ENCODE assay signal across 2 cellular contexts in the genomic region with DNA sequence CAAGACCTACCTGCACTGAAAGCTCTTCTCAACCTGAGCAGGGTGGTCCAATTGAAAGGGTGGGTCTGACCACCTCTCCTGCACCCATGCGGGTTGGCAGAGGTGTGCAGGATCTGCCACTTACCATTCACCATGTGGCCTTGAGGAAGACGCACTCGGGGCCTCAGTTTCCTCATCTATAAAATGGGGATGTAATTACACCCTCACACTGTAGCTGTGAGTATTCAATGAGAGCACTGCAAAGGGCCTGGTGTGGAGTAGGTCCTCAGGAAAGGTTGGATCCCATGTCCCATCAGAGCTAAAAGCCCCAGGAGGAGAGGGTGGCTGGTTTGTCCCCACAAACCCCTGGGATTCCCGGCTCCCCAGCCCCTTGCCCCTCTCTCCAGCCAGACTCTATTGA.
TF ChIP-seq lines count a peak whose summit lies in the region.

No MANE protein-coding gene starts in this region.

TF ChIP-seq in SK-N-SH, 30 proteins besides CTCF, POLR2A, EP300 and RAD21 (continued from another document):
- no peak for TF ChIP-seq REST (IDR thresholded peaks at IDR 0.05; ENCODE audit: low read depth, low read length)
- no peak for TF ChIP-seq USF1 (IDR thresholded peaks at IDR 0.05; ENCODE audit: borderline replicate concordance, low read depth)
- TF ChIP-seq TCF12 (IDR thresholded peaks at IDR 0.05), result no peak

TF ChIP-seq in SK-N-SH treated with all-trans-retinoic acid at 6 μM for 48 hours, 23 proteins besides CTCF, POLR2A, EP300 and RAD21 (continued from another document):
- TF ChIP-seq TSHZ2 (CRISPR knock-in tag; IDR thresholded peaks at IDR 0.05), result no peak
- no peak for TF ChIP-seq PATZ1 (CRISPR knock-in tag; IDR thresholded peaks at IDR 0.05; ENCODE audit: borderline replicate concordance)
- TF ChIP-seq TCF4 (CRISPR knock-in tag; IDR thresholded peaks at IDR 0.05; ENCODE audit: borderline replicate concordance), result no peak
- no peak for TF ChIP-seq CSDC2 (CRISPR knock-in tag; IDR thresholded peaks at IDR 0.05)
- TF ChIP-seq OSR1 (CRISPR knock-in tag; IDR thresholded peaks at IDR 0.05), result no peak
- no peak for TF ChIP-seq PPARA (CRISPR knock-in tag; IDR thresholded peaks at IDR 0.05; ENCODE audit: borderline replicate concordance)
- TF ChIP-seq SNAI2 (CRISPR knock-in tag; IDR thresholded peaks at IDR 0.05), result no peak
- no peak for TF ChIP-seq ZC3H10 (CRISPR knock-in tag; IDR thresholded peaks at IDR 0.05)
- TF ChIP-seq ZNF8 (CRISPR knock-in tag; IDR thresholded peaks at IDR 0.05), result no peak
- no peak for TF ChIP-seq CSRNP3 (CRISPR knock-in tag; IDR thresholded peaks at IDR 0.05)
- no peak for TF ChIP-seq ZNF565 (CRISPR knock-in tag; conservative IDR thresholded peaks at IDR 0.05; ENCODE audit: low read depth)
- TF ChIP-seq ESRRG (CRISPR knock-in tag; IDR thresholded peaks at IDR 0.05), result no peak
